In the genomic region with DNA sequence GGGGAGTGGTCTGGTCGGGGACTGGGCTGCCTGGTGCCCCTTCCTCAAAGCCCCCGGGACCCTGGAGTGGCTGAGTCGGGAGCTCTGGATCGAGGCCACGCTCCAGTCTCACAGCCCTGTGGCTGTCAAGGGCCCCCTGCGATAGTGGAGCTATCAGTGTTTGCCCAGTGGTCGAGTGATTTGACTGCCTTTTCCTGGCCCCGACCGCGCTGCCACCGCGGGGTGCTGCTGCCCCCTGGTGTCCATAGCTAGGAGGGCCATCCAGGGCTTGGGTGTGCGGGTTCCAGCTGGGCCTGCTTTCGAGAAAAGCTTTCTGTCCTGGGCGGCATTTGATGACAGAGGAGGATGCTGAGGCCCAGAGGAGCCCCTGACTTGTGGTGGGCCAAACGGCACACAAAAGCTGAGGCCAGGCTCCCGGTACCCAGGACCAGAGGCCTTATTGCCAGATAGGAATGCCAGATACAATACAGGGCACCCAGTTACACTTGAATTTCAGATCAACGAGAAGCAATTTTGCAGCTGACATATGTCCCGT, we compare ENCODE assay signal across 9 cellular contexts. TPM values are rescaled to one million over a fixed set of nuclear protein-coding genes. Genes with fewer than 3 reads are reported as not detected.
A peak's percentile ranks its signal among the peaks of the same experiment; 100 is the strongest.
DNase-seq lines count a peak whose midpoint lies in the region; ATAC-seq, FAIRE-seq and TF ChIP-seq lines count a peak whose summit lies in the region.
"Had no signal": no experiment of that assay in that cellular context is flagged by ENCODE, and none has a peak within 500 bp of the region (broad histone marks: within the 10 kb centered on the region; RNA-seq: fewer than 3 reads in every experiment).

No MANE protein-coding gene starts in this region.

- BruUV-seq in Calu3 (replicated peaks; lab: Mats Ljungman, UMichigan) = no TSS peak

- H3K27ac ChIP-seq in trophoblast cell (ENCODE audit: low read depth, low read length) = no peak overlapping the region

- H2BK120ac ChIP-seq in trophoblast cell (ENCODE audit: insufficient read depth, low read length, poor library complexity) = no peak overlapping the region

- H3K27me3 Mint-ChIP-seq in Calu3 (ENCODE audit: unreplicated experiment) = no peaks in the 10 kb centered on the region

- no peak overlapping the region for H2AK5ac ChIP-seq in trophoblast cell (ENCODE audit: low read length)

- no peak overlapping the region for H3K4me3 Mint-ChIP-seq in Calu3 (ENCODE audit: low read depth, unreplicated experiment)
- H3K4me3 Mint-ChIP-seq: activated naive CD4-positive, alpha-beta T cell treated with anti-CD3 and anti-CD28 coated beads, Interleukin-2, amount 50 U/mL, for 24 hours had no signal

- H2AFZ ChIP-seq in trophoblast cell (ENCODE audit: insufficient read depth, low read length, poor library complexity) = no peak overlapping the region

- no peaks in the 10 kb centered on the region for H3K9me3 Mint-ChIP-seq in Calu3 (ENCODE audit: low read depth, unreplicated experiment)
- H3K9me3 Mint-ChIP-seq: activated naive CD4-positive, alpha-beta T cell treated with anti-CD3 and anti-CD28 coated beads, Interleukin-2, amount 50 U/mL, for 24 hours had no signal

- no peak overlapping the region for H4K8ac ChIP-seq in trophoblast cell (ENCODE audit: low read depth, low read length)

- H4K12ac ChIP-seq in trophoblast cell (ENCODE audit: low read depth, low read length) = no peak overlapping the region

- peaks cover 18% of the 10 kb centered on the region for H3K4me1 Mint-ChIP-seq in Calu3 (ENCODE audit: low read depth, unreplicated experiment)

- H3K4me2 ChIP-seq in trophoblast cell (ENCODE audit: low read length) = no peak overlapping the region

- peaks cover 17% of the 10 kb centered on the region for H3K36me3 Mint-ChIP-seq in Calu3 (ENCODE audit: insufficient read depth, unreplicated experiment)
- H3K36me3 Mint-ChIP-seq: activated naive CD4-positive, alpha-beta T cell treated with anti-CD3 and anti-CD28 coated beads, Interleukin-2, amount 50 U/mL, for 24 hours had no signal

- peaks cover 6% of the 10 kb centered on the region for H3K9me3 ChIP-seq in trophoblast cell (ENCODE audit: insufficient read depth, low read depth, low read length)

- no CpG with 5 or more reads among the region's 19 CpGs for WGBS in trophoblast cell (ENCODE audit: extremely low coverage, insufficient coverage, insufficient read length)

- TF ChIP-seq CTCF in Calu3 (IDR thresholded peaks at IDR 0.05; ENCODE audit: unreplicated experiment) (peak; percentile 95), LNCAP (IDR thresholded peaks at IDR 0.05) (peak; percentile 77)

- no peak overlapping the region for H3K27ac Mint-ChIP-seq in Calu3 (ENCODE audit: unreplicated experiment)
- H3K27ac Mint-ChIP-seq: activated naive CD4-positive, alpha-beta T cell treated with anti-CD3 and anti-CD28 coated beads, Interleukin-2, amount 50 U/mL, for 24 hours had no signal

- no peak overlapping the region for H2BK5ac ChIP-seq in trophoblast cell (ENCODE audit: low read depth, low read length, poor library complexity)

- no peak overlapping the region for H3K18ac ChIP-seq in trophoblast cell (ENCODE audit: low read length)

- H3K23ac ChIP-seq in trophoblast cell (ENCODE audit: low read length) = no peak overlapping the region

- intact Hi-C loops in Calu3 (cut with micrococcal nuclease; ENCODE audit: unreplicated experiment) = loop anchor here (1.0 kb wide), 2 partner anchors 165 to 311 kb away; no protein-coding TSS in a partner anchor

- H3K14ac ChIP-seq in trophoblast cell (ENCODE audit: low read length) = no peak overlapping the region

- no peaks in the 10 kb centered on the region for H3K27me3 ChIP-seq in trophoblast cell (ENCODE audit: insufficient read depth, low read length)

- H2BK12ac ChIP-seq in trophoblast cell (ENCODE audit: low read length) = no peak overlapping the region

- CTCF ChIA-PET in Calu3 (lab: Charles Lee) = interaction anchor here (0.6 to 3.1 kb wide), 16 partner anchors 12 to 451 kb away, joined by 3 to 44 read pairs (median 6); a partner anchor contains a TSS

- H3K36me3 ChIP-seq in trophoblast cell (ENCODE audit: control insufficient read depth in 1 of 2, insufficient read depth in 2 of 2, low read length in 2 of 2) = peaks cover 5 to 8% of the 10 kb centered on the region in 2 experiments

- DNase-seq in Calu3 (peak; percentile 86), SHP77 (lab: John Stamatoyannopoulos, UW) (peak; percentile 77 to 79), frontal cortex (ENCODE audit: low spot score in 2 of 2) (peak; percentile 85 to 90), trophoblast cell (peak; percentile 66 to 91), urothelium cell line (ENCODE audit: low spot score) (peak; percentile 90)
- peak; percentile 55 for DNase-seq in activated T-helper 9 cell treated with anti-CD3 and anti-CD28 coated beads, Interleukin-2, amount 50 U/mL, for 16 hours (ENCODE audit: low read depth)

- no peak overlapping the region for H3K4me3 ChIP-seq in trophoblast cell (ENCODE audit: low read depth, low read length)

- no peak overlapping the region for H4K91ac ChIP-seq in trophoblast cell (ENCODE audit: low read depth, low read length)

- no peaks in the 10 kb centered on the region for H3K4me1 ChIP-seq in trophoblast cell (ENCODE audit: control insufficient read depth in 1 of 2, insufficient read depth in 2 of 2, low read length in 2 of 2)

- no peaks in the 10 kb centered on the region for H3K79me2 ChIP-seq in trophoblast cell (ENCODE audit: control insufficient read depth, insufficient read depth, low read length, poor library complexity)

- FAIRE-seq in frontal cortex (lab: Jason Lieb, UNC) (no peak), urothelium cell line (lab: Jason Lieb, UNC) (peak; percentile 96)

- ATAC-seq in GM21526 (IDR thresholded peaks at IDR 0.05; ENCODE audit: low FRiP score, unreplicated experiment) = peak; percentile 56

- H3K9ac ChIP-seq in trophoblast cell (ENCODE audit: low read length) = no peak overlapping the region

- no peak overlapping the region for H3K4ac ChIP-seq in trophoblast cell (ENCODE audit: low read depth, low read length)

- H3K79me1 ChIP-seq in trophoblast cell (ENCODE audit: low read length) = no peaks in the 10 kb centered on the region

RNA-seq across cellular contexts. Expression of a gene that starts 13.2 kb away (rescaled TPM):
- total RNA-seq in Calu3 (2022) (78.4 and 85.7 TPM in 2 replicates), frontal cortex (143 TPM)
- 175 and 189 TPM in 2 replicates for polyA plus RNA-seq in trophoblast cell (2013)
